ENCODE assay signal across 28 cellular contexts in genomic region chr3:40363681-40364080, GRCh38. TPM values are rescaled to one million over a fixed set of nuclear protein-coding genes. Genes with fewer than 3 reads are reported as not detected.
"Had no signal": no experiment of that assay in that cellular context is flagged by ENCODE, and none has a peak within 500 bp of the region (broad histone marks: within the 10 kb centered on the region; RNA-seq: fewer than 3 reads in every experiment).

No MANE protein-coding gene starts in this region.

- ATAC-seq: effector memory CD8-positive, alpha-beta T cell; esophagus mucosa; gastrocnemius medialis; left cardiac atrium; left lung; naive thymus-derived CD4-positive, alpha-beta T cell had no signal

- FAIRE-seq: endometrium, islet of Langerhans, keratinocyte had no signal

- H3K27ac ChIP-seq: colonic mucosa, epithelial cell of prostate, esophagus squamous epithelium, gastrocnemius medialis, heart right ventricle, left lung had no signal

- H3K27me3 ChIP-seq: colonic mucosa, esophagus squamous epithelium, gastrocnemius medialis, heart right ventricle, left lung had no signal

- H3K36me3 ChIP-seq: colonic mucosa, esophagus squamous epithelium, gastrocnemius medialis, heart right ventricle, left lung had no signal

- H3K4me1 ChIP-seq: colonic mucosa had no signal

- DNase-seq: colonic mucosa; cortex of kidney; effector CD8-positive, alpha-beta T cell; effector memory CD8-positive, alpha-beta T cell; endodermal cell; erythroblast; esophagus squamous epithelium; foreskin fibroblast; foreskin melanocyte; gastrocnemius medialis; glutamatergic neuron; head of caudate nucleus; heart right ventricle; hippocampal formation; left cardiac atrium; left lung; mammary epithelial cell; mesendoderm; midbrain; naive thymus-derived CD4-positive, alpha-beta T cell had no signal

- H3K4me3 ChIP-seq: colonic mucosa, esophagus squamous epithelium, gastrocnemius medialis, heart right ventricle, left lung, lung had no signal

- H3K9me3 ChIP-seq: colonic mucosa, esophagus squamous epithelium, gastrocnemius medialis, heart right ventricle had no signal

RNA-seq across cellular contexts. Expression of gene ENTPD3, which starts 23.3 kb away (rescaled TPM):
- total RNA-seq: dermis microvascular lymphatic vessel endothelial cell; glomerular endothelial cell; naive thymus-derived CD4-positive, alpha-beta T cell had no signal
- polyA plus RNA-seq: naive thymus-derived CD4-positive, alpha-beta T cell had no signal
